7 cellular contexts compared by ENCODE assay signal in the genomic region with DNA sequence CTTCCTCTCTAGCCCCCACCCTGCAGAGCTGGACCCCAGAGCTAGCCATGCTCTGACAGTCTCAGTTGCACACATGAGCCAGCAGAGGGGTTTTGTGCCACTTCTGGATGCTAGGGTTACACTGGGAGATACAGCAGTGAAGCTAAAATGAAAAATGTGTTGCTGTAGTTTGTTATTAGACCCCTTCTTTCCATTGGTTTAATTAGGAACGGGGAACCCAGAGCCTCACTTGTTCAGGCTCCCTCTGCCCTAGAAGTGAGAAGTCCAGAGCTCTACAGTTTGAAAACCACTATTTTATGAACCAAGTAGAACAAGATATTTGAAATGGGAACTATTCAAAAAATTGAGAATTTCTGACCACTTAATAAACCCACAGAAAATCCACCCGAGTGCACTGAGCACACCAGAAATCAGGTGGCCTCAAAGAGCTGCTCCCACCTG.
DNase-seq lines count a peak whose midpoint lies in the region; ATAC-seq, FAIRE-seq and TF ChIP-seq lines count a peak whose summit lies in the region.
"Not testable (repeated sequence)": the region's sequence is repeated elsewhere in the genome, so short reads cannot be mapped to it uniquely, and the experiment has no call there.

No MANE protein-coding gene starts in this region.

- not testable (repeated sequence) for TF ChIP-seq CTCF in adrenal gland (IDR thresholded peaks at IDR 0.05); glutamatergic neuron (IDR thresholded peaks at IDR 0.05; ENCODE audit: partially characterized antibody, unreplicated experiment); HepG2 (CRISPR knock-in tag; IDR thresholded peaks at IDR 0.05); pancreas (IDR thresholded peaks at IDR 0.05); suprapubic skin (IDR thresholded peaks at IDR 0.05)

- H3K27ac Mint-ChIP-seq in glutamatergic neuron (ENCODE audit: unreplicated experiment): not testable (repeated sequence)

- not testable (repeated sequence) for FAIRE-seq in HepG2 (lab: Jason Lieb, UNC); pancreas (lab: Jason Lieb, UNC)

- not testable (repeated sequence) for H3K9me3 ChIP-seq in Karpas-422 (ENCODE audit: low read length); SK-N-MC (ENCODE audit: low read depth, low read length); adrenal gland (replicated peaks in 1 of 3); HepG2 (ENCODE audit: low read length); pancreas; suprapubic skin

- TF ChIP-seq RAD21 in HepG2 (CRISPR knock-in tag; IDR thresholded peaks at IDR 0.05): not testable (repeated sequence)

- H3K9me2 ChIP-seq in Karpas-422 (replicated peaks; ENCODE audit: insufficient read depth, low read length): not testable (repeated sequence)

- TF ChIP-seq POLR2A in adrenal gland (IDR thresholded peaks at IDR 0.05); HepG2 (IDR thresholded peaks at IDR 0.05; ENCODE audit: insufficient read depth in 1 of 2, low read depth in 2 of 2, low read length in 2 of 2); suprapubic skin (IDR thresholded peaks at IDR 0.05): not testable (repeated sequence)

- H3K36me3 ChIP-seq in Karpas-422 (ENCODE audit: insufficient read depth, low read length); SK-N-MC (ENCODE audit: insufficient read depth, low read length); adrenal gland (replicated peaks in 1 of 2); HepG2 (replicated peaks in 1 of 2; ENCODE audit: control insufficient read depth in 1 of 2, insufficient read depth in 2 of 2, low read length in 2 of 2); pancreas: not testable (repeated sequence)
- peaks cover 12% of the 10 kb centered on the region for H3K36me3 ChIP-seq in suprapubic skin

- H2AFZ ChIP-seq in Karpas-422 (ENCODE audit: low read length); HepG2 (ENCODE audit: low read length): not testable (repeated sequence)

- intact Hi-C loops in adrenal gland (cut with DNase I); HepG2 (cut with micrococcal nuclease; ENCODE audit: unreplicated experiment); pancreas (cut with DNase I): not testable (repeated sequence)

- TF ChIP-seq EP300 in HepG2 (IDR thresholded peaks at IDR 0.05; ENCODE audit: low read depth in 2 of 2, low read length in 2 of 2); HepG2 (CRISPR knock-in tag; IDR thresholded peaks at IDR 0.05; ENCODE audit: borderline replicate concordance); suprapubic skin (IDR thresholded peaks at IDR 0.05): not testable (repeated sequence)

- not testable (repeated sequence) for H3K9me3 Mint-ChIP-seq in glutamatergic neuron (ENCODE audit: unreplicated experiment)

- in situ Hi-C loops in HepG2 (cut with HindIII; ENCODE audit: extremely low pct_ligation_motif_present, low pct_unique_long_range_greater_than_20kb): not testable (repeated sequence)

- not testable (repeated sequence) for H3K4me2 ChIP-seq in Karpas-422 (ENCODE audit: low read depth, low read length, poor library complexity, severe bottlenecking); HepG2 (ENCODE audit: low read depth, low read length)

- 89 to 98% (median 92%) methylated on average over 2 of the region's 2 CpGs for WGBS in adrenal gland, 4 donors
- 97% methylated on average over 2 of the region's 2 CpGs for WGBS in HepG2 (ENCODE audit: low lambda C conversion rate)
- WGBS in pancreas, 2 donors: 89 to 96% methylated on average over 2 of the region's 2 CpGs
- 91% methylated on average over 2 of the region's 2 CpGs for WGBS in suprapubic skin

- not testable (repeated sequence) for H3K4me1 Mint-ChIP-seq in glutamatergic neuron (ENCODE audit: low read depth, unreplicated experiment)

- H3K36me3 Mint-ChIP-seq in glutamatergic neuron (ENCODE audit: unreplicated experiment): not testable (repeated sequence)

- H3K27ac ChIP-seq in Karpas-422 (ENCODE audit: low read length); adrenal gland; HepG2 (ENCODE audit: extremely low read length, insufficient read depth, low read length); pancreas; suprapubic skin: not testable (repeated sequence)
- H3K27ac ChIP-seq in SK-N-MC: peak overlapping the region; percentile 64; the same call in 1 of the 2 replicates

- DNase-seq in Karpas-422 (peak; percentile 26), adrenal gland (peak in 4 of 7 donors; percentile 6 to 44 (median 18)), glutamatergic neuron (peak; percentile 7), pancreas (peak in 4 of 6 donors; percentile 7 to 47 (median 11)), suprapubic skin (ENCODE audit: low spot score in 2 of 2) (peak; percentile 53 to 64)
- DNase-seq in SK-N-MC (ENCODE audit: low read depth, low spot score); HepG2 (ENCODE audit: low spot score): not testable (repeated sequence)

- H3K79me2 ChIP-seq in Karpas-422 (ENCODE audit: low read length); HepG2 (ENCODE audit: insufficient read depth, low read length): not testable (repeated sequence)

- not testable (repeated sequence) for ATAC-seq in HepG2, pancreas

- not testable (repeated sequence) for H3K9ac ChIP-seq in Karpas-422 (ENCODE audit: low read length); SK-N-MC (ENCODE audit: insufficient read length); HepG2 (ENCODE audit: insufficient read depth, low read depth, low read length)

- not testable (repeated sequence) for H3K4me3 Mint-ChIP-seq in glutamatergic neuron (ENCODE audit: unreplicated experiment)

- CTCF ChIA-PET in HepG2 (lab: Yijun Ruan, JAX; ENCODE audit: low intra/inter-chr PET ratio, low total read pairs): not testable (repeated sequence)

- H3K27me3 Mint-ChIP-seq in glutamatergic neuron (ENCODE audit: unreplicated experiment): not testable (repeated sequence)

- H4K20me1 ChIP-seq in Karpas-422 (ENCODE audit: insufficient read depth, low read depth, low read length); HepG2 (ENCODE audit: insufficient read depth, low read length): not testable (repeated sequence)

- POLR2A ChIA-PET in HepG2 (lab: Yijun Ruan, JAX): not testable (repeated sequence)

- H3K27me3 ChIP-seq in Karpas-422 (ENCODE audit: low read length); adrenal gland; HepG2 (ENCODE audit: control insufficient read depth in 1 of 2, insufficient read depth in 2 of 2, low read length in 2 of 2); pancreas; suprapubic skin: not testable (repeated sequence)

- TSS peak; percentile 32 for BruUV-seq in HepG2 (replicated peaks; lab: Mats Ljungman, UMichigan)

- H3K4me3 ChIP-seq in Karpas-422 (ENCODE audit: low read length); SK-N-MC; adrenal gland; HepG2 (replicated peaks in 1 of 3; ENCODE audit: insufficient read depth in 1 of 3, low read depth in 2 of 3, low read length in 3 of 3); pancreas; suprapubic skin: not testable (repeated sequence)

- H3K4me1 ChIP-seq in Karpas-422 (ENCODE audit: low read length); adrenal gland (replicated peaks in 1 of 2); pancreas; suprapubic skin: not testable (repeated sequence)
- H3K4me1 ChIP-seq in HepG2 (ENCODE audit: insufficient read depth, low read length): peaks cover 17% of the 10 kb centered on the region
